In genomic region chrX:24920769-24921168, GRCh38 we compare ENCODE assay signal across 18 cellular contexts.
DNase-seq lines count a peak whose midpoint lies in the region; ATAC-seq and TF ChIP-seq lines count a peak whose summit lies in the region.
"Had no signal": no experiment of that assay in that cellular context is flagged by ENCODE, and none has a peak within 500 bp of the region (broad histone marks: within the 10 kb centered on the region; RNA-seq: fewer than 3 reads in every experiment).

No MANE protein-coding gene starts in this region.

- no peak overlapping the region for H3K4me3 ChIP-seq in GM06990 (replicated peaks; ENCODE audit: low read depth, low read length)
- H3K4me3 ChIP-seq: GM23338, Peyer's patch, sigmoid colon had no signal

- no peak for TF ChIP-seq CTCF in GM06990 (IDR thresholded peaks at IDR 0.05; ENCODE audit: insufficient read depth, low read length, poor library complexity, severe bottlenecking)

- DNase-seq in GM06990 (ENCODE audit: extremely low read depth, insufficient read length) (peak; percentile 26), Ammon's horn (ENCODE audit: low spot score) (no peak), NCI-H2171 treated with DMSO at 0.1 percent for 48 hours (lab: John Stamatoyannopoulos, UW) (no peak)
- DNase-seq in stimulated activated CD4-positive, alpha-beta T cell treated with anti-CD3 and anti-CD28 coated beads, Interleukin-15, amount 100 ng/mL, for 24 hours, result no peak
- DNase-seq: ACHN; activated naive CD4-positive, alpha-beta T cell treated with anti-CD3 and anti-CD28 coated beads, Interleukin-2, amount 10 ng/mL, durations not matched to agents 7 days and 5 days; kidney glomerular epithelial cell; MM.1S; NCI-H2029 treated with DMSO at 0.1 percent for 48 hours; NCI-H69; Peyer's patch; sigmoid colon; stimulated activated CD4-positive, alpha-beta T cell treated with anti-CD3 and anti-CD28 coated beads, Interleukin-4, amount 100 ng/mL, for 4 hours had no signal

- no peaks in the 10 kb centered on the region for H3K27me3 ChIP-seq in GM06990 (replicated peaks; ENCODE audit: control insufficient read depth, insufficient read depth, low read length)
- H3K27me3 ChIP-seq: Peyer's patch, sigmoid colon had no signal

- ATAC-seq in GM18868 (IDR thresholded peaks at IDR 0.05; ENCODE audit: unreplicated experiment), result peak; percentile 94
- peak; percentile 65 for ATAC-seq in GM21619 (IDR thresholded peaks at IDR 0.05; ENCODE audit: unreplicated experiment)
- peak; percentile 54 for ATAC-seq in HG03280 (IDR thresholded peaks at IDR 0.05; ENCODE audit: unreplicated experiment)
- ATAC-seq in GM19324 (IDR thresholded peaks at IDR 0.05; ENCODE audit: low FRiP score, unreplicated experiment), result no peak
- ATAC-seq: GM23338 had no signal

- H3K36me3 ChIP-seq in GM06990 (ENCODE audit: control insufficient read depth, insufficient read depth, low read length), result no peaks in the 10 kb centered on the region
- H3K36me3 ChIP-seq: Peyer's patch, sigmoid colon had no signal
